In the genomic region with DNA sequence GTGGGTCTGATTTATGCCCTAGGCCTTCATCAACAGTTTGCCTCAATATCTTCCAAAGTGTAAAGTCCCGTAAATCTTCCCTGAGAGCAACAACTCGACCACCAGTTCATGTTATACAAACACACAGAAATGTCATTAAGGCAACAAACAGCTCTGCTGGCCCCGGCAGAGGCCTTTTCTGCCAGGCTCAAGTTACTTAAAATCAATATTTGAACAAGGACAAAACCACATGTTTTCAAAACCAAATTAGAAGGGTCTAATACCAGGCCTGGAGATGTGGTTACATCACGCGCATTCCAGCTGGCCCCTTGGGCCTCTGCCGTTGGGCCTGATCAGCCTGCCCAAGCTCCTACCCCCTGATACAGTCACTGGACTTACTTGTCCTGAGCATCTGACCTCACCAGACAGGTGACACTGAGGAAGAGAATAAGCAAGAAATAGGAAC, we compare ENCODE assay signal across 13 cellular contexts.
DNase-seq lines count a peak whose midpoint lies in the region; ATAC-seq and TF ChIP-seq lines count a peak whose summit lies in the region.
"Had no signal": no experiment of that assay in that cellular context is flagged by ENCODE, and none has a peak within 500 bp of the region (broad histone marks: within the 10 kb centered on the region; RNA-seq: fewer than 3 reads in every experiment).

No MANE protein-coding gene starts in this region.

- H3K9me3 ChIP-seq in osteoblast (ENCODE audit: low read depth, low read length) (no peaks in the 10 kb centered on the region), uterus (no peaks in the 10 kb centered on the region)
- H3K9me3 ChIP-seq: left ventricle myocardium inferior, prostate gland had no signal

- H3K4me3 ChIP-seq in osteoblast (ENCODE audit: insufficient read depth, low read length) (no peak overlapping the region), uterus (no peak overlapping the region)
- H3K4me3 ChIP-seq: GM23338, left ventricle myocardium inferior, prostate gland had no signal

- H3K4me3 Mint-ChIP-seq in activated CD8-positive, alpha-beta T cell treated with anti-CD3 and anti-CD28 coated beads for 36 hours, result no peak overlapping the region
- H3K4me3 Mint-ChIP-seq: activated T-cell treated with anti-CD3 and anti-CD28 coated beads, Interleukin-2, amount 50 U/mL, for 24 hours; GM23338 had no signal

- CTCF ChIA-PET in activated CD8-positive, alpha-beta T cell treated with anti-CD3 and anti-CD28 coated beads for 36 hours (lab: Charles Lee), result no interaction called here

- H3K36me3 Mint-ChIP-seq in activated CD8-positive, alpha-beta T cell treated with anti-CD3 and anti-CD28 coated beads for 36 hours (ENCODE audit: low read depth), result no peaks in the 10 kb centered on the region

- H4K20me1 ChIP-seq in osteoblast (ENCODE audit: insufficient read depth, low read length), result no peaks in the 10 kb centered on the region

- no peak for ATAC-seq in activated CD8-positive, alpha-beta T cell treated with anti-CD3 and anti-CD28 coated beads for 36 hours
- no peak for ATAC-seq in HG02870 (IDR thresholded peaks at IDR 0.05; ENCODE audit: unreplicated experiment)
- ATAC-seq: GM23338 had no signal

- no peak for TF ChIP-seq POLR2A in uterus (IDR thresholded peaks at IDR 0.05)

- H2AFZ ChIP-seq in osteoblast (ENCODE audit: low read length), result peak overlapping the region; percentile 24
- H2AFZ ChIP-seq: GM23338 had no signal

- POLR2A ChIA-PET in activated CD8-positive, alpha-beta T cell treated with anti-CD3 and anti-CD28 coated beads for 36 hours (lab: Charles Lee), result no interaction called here

- no peaks in the 10 kb centered on the region for H3K27me3 Mint-ChIP-seq in activated CD8-positive, alpha-beta T cell treated with anti-CD3 and anti-CD28 coated beads for 36 hours
- H3K27me3 Mint-ChIP-seq: activated T-cell treated with anti-CD3 and anti-CD28 coated beads, Interleukin-2, amount 50 U/mL, for 24 hours had no signal

- H3K4me1 ChIP-seq in osteoblast (ENCODE audit: insufficient read depth, low read length) (peaks cover 10% of the 10 kb centered on the region), uterus (no peaks in the 10 kb centered on the region)

- peaks cover 8% of the 10 kb centered on the region for H3K9me3 Mint-ChIP-seq in activated CD8-positive, alpha-beta T cell treated with anti-CD3 and anti-CD28 coated beads for 36 hours

- H3K27ac Mint-ChIP-seq in activated CD8-positive, alpha-beta T cell treated with anti-CD3 and anti-CD28 coated beads for 36 hours, result no peak overlapping the region
- H3K27ac Mint-ChIP-seq: activated T-cell treated with anti-CD3 and anti-CD28 coated beads, Interleukin-2, amount 50 U/mL, for 24 hours; GM23338 had no signal

- no peaks in the 10 kb centered on the region for H3K79me2 ChIP-seq in osteoblast (ENCODE audit: insufficient read depth, low read length)

- no peak overlapping the region for H3K4me2 ChIP-seq in osteoblast (ENCODE audit: insufficient read depth, low read length)
- H3K4me2 ChIP-seq: GM23338 had no signal

- TF ChIP-seq CTCF in osteoblast (IDR thresholded peaks at IDR 0.05; ENCODE audit: extremely low read depth, low read depth, low read length) (no peak), uterus (IDR thresholded peaks at IDR 0.05) (no peak)
- TF ChIP-seq CTCF in activated CD8-positive, alpha-beta T cell treated with anti-CD3 and anti-CD28 coated beads for 36 hours (IDR thresholded peaks at IDR 0.05), result no peak

- no peaks in the 10 kb centered on the region for H3K4me1 Mint-ChIP-seq in activated CD8-positive, alpha-beta T cell treated with anti-CD3 and anti-CD28 coated beads for 36 hours (ENCODE audit: low read depth)
- H3K4me1 Mint-ChIP-seq: GM23338 had no signal

- H3K27me3 ChIP-seq in osteoblast (ENCODE audit: insufficient read depth, low read length), result no peaks in the 10 kb centered on the region
- H3K27me3 ChIP-seq in uterus, result no peaks in the 10 kb centered on the region

- DNase-seq in DMS53 treated with DMSO at 0.1 percent for 48 hours (lab: John Stamatoyannopoulos, UW; ENCODE audit: unreplicated experiment), result peak; percentile 99
- DNase-seq in NCI-H345 (lab: John Stamatoyannopoulos, UW), result peak; percentile 65
- DNase-seq in brain pericyte (ENCODE audit: low read depth, low spot score), result peak; percentile 86
- DNase-seq in osteoblast (ENCODE audit: insufficient read length, low spot score, missing footprints), result no peak
- DNase-seq in activated CD8-positive, alpha-beta T cell treated with anti-CD3 and anti-CD28 coated beads for 36 hours, result no peak
- no peak for DNase-seq in MV-4-11 (lab: John Stamatoyannopoulos, UW)
- no peak for DNase-seq in uterus
- DNase-seq: activated T-cell treated with anti-CD3 and anti-CD28 coated beads, Interleukin-2, amount 50 U/mL, for 24 hours; AML-193; left ventricle myocardium inferior had no signal

- H3K27ac ChIP-seq in osteoblast (ENCODE audit: low read depth, low read length) (no peak overlapping the region), uterus (no peak overlapping the region)
- H3K27ac ChIP-seq: left ventricle myocardium inferior, prostate gland had no signal

- H3K36me3 ChIP-seq in osteoblast (ENCODE audit: insufficient read depth, low read length) (no peaks in the 10 kb centered on the region), uterus (no peaks in the 10 kb centered on the region)
- H3K36me3 ChIP-seq: left ventricle myocardium inferior, prostate gland had no signal

- intact Hi-C loops in activated CD8-positive, alpha-beta T cell treated with anti-CD3 and anti-CD28 coated beads for 36 hours (cut with micrococcal nuclease), result no loop called here
- intact Hi-C loops in uterus (cut with DNase I; ENCODE audit: low total_unique reads), result no loop called here

Comparison
In these comparisons a context has a peak if more than half of its experiments do, and no peak if none do; other contexts are left out.
1. DNase-seq: peak in DMS53 treated with DMSO at 0.1 percent for 48 hours (single experiment), NCI-H345 (single experiment) and brain pericyte (single experiment); none in osteoblast (single experiment), activated CD8-positive, alpha-beta T cell treated with anti-CD3 and anti-CD28 coated beads for 36 hours (single experiment), MV-4-11 (single experiment) and uterus (0 of 2).